ENCODE assay signal across 8 cellular contexts in the genomic region with DNA sequence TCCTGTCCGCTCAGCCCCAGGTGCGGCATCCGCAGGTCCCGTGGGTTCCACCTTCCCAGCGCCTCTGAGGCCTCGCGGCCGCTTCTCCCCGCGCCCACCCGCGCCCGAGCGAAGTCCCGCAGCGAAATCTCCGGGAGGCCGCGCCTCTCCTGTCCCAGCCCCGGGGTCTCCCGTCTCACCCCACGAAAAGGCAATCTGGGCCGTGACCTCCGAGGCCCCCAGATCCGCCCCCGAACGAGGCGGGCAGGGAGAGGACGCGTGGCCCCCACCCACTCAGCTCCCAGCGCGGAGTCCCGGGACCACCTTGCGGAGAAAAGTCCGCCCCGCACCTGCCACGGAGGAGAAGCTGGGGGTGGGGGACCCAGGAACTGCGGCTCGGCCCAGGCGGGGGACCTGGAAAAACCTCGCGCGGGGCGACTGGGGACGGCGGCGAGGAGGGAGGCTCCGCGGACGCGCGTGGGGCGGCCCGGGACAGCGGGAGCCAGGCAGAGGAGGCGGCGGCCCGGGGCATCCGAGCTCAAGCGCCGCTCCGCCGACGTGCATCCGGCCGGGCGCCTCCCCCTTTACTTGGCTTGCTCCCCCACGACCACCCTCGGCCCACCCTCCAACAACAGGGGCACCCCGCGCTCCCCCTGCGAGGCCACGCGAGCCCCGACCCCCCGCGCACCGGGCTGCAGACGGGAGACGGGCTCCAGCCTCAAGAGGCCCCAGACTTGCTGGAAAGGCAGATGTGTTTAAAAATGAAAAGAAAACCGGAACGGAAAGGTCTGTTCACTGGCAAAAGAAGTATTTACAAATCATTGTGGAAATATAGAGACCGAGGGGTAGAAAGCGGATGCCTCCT. TPM values are rescaled to one million over a fixed set of nuclear protein-coding genes. Genes with fewer than 3 reads are reported as not detected.
DNase-seq lines count a peak whose midpoint lies in the region; ATAC-seq and TF ChIP-seq lines count a peak whose summit lies in the region.

No MANE protein-coding gene starts in this region.

- TF ChIP-seq POLR2A in suprapubic skin (IDR thresholded peaks at IDR 0.05): no peak

- no peak for TF ChIP-seq CTCF in left lung (IDR thresholded peaks at IDR 0.05)
- no peak for TF ChIP-seq CTCF in suprapubic skin (IDR thresholded peaks at IDR 0.05)

- no peak overlapping the region for H3K27ac Mint-ChIP-seq in activated CD4-positive, alpha-beta memory T cell treated with anti-CD3 and anti-CD28 coated beads, Interleukin-2, amount 10 ng/mL, durations not matched to agents 7 days and 5 days
- no peak overlapping the region for H3K27ac Mint-ChIP-seq in activated CD4-positive, alpha-beta memory T cell treated with anti-CD3 and anti-CD28 coated beads for 36 hours

- H3K36me3 Mint-ChIP-seq in activated CD4-positive, alpha-beta memory T cell treated with anti-CD3 and anti-CD28 coated beads, Interleukin-2, amount 10 ng/mL, durations not matched to agents 7 days and 5 days (ENCODE audit: low read depth): no peaks in the 10 kb centered on the region
- no peaks in the 10 kb centered on the region for H3K36me3 Mint-ChIP-seq in activated CD4-positive, alpha-beta memory T cell treated with anti-CD3 and anti-CD28 coated beads for 36 hours

- CTCF ChIA-PET in activated CD4-positive, alpha-beta memory T cell treated with anti-CD3 and anti-CD28 coated beads, Interleukin-2, amount 10 ng/mL, durations not matched to agents 7 days and 5 days (lab: Charles Lee): no interaction called here
- CTCF ChIA-PET in activated CD4-positive, alpha-beta memory T cell treated with anti-CD3 and anti-CD28 coated beads for 36 hours (lab: Charles Lee): no interaction called here

- H3K36me3 ChIP-seq in left lung (no peaks in the 10 kb centered on the region), suprapubic skin (no peaks in the 10 kb centered on the region)

- H3K27me3 ChIP-seq in left lung (peaks cover 0 to 20% of the 10 kb centered on the region in 2 donors), suprapubic skin (peaks cover 15% of the 10 kb centered on the region)

- H3K4me3 ChIP-seq in left lung (peak overlapping the region; percentile 39 to 45), suprapubic skin (peak overlapping the region; percentile 43)

- no peaks in the 10 kb centered on the region for H3K9me3 ChIP-seq in left lung
- H3K9me3 ChIP-seq in suprapubic skin: no peaks in the 10 kb centered on the region

- DNase-seq in activated CD4-positive, alpha-beta memory T cell treated with anti-CD3 and anti-CD28 coated beads, Interleukin-2, amount 10 ng/mL, durations not matched to agents 7 days and 5 days: no peak
- DNase-seq in activated CD4-positive, alpha-beta memory T cell treated with anti-CD3 and anti-CD28 coated beads for 36 hours: no peak
- DNase-seq in astrocyte of the hippocampus (ENCODE audit: low read depth, low spot score): peak; percentile 27
- DNase-seq in left lung: peak in 1 of 2 donors; percentile 76
- no peak for DNase-seq in suprapubic skin (ENCODE audit: low spot score in 2 of 2)
- DNase-seq in epidermal melanocyte (ENCODE audit: insufficient read length, low spot score): no peak

- H3K27me3 Mint-ChIP-seq in activated CD4-positive, alpha-beta memory T cell treated with anti-CD3 and anti-CD28 coated beads, Interleukin-2, amount 10 ng/mL, durations not matched to agents 7 days and 5 days: peaks cover 56% of the 10 kb centered on the region
- peaks cover 24% of the 10 kb centered on the region for H3K27me3 Mint-ChIP-seq in activated CD4-positive, alpha-beta memory T cell treated with anti-CD3 and anti-CD28 coated beads for 36 hours

- 29% methylated on average over 67 of the region's 84 CpGs for WGBS in suprapubic skin

- H3K9me3 Mint-ChIP-seq in activated CD4-positive, alpha-beta memory T cell treated with anti-CD3 and anti-CD28 coated beads, Interleukin-2, amount 10 ng/mL, durations not matched to agents 7 days and 5 days: no peaks in the 10 kb centered on the region
- H3K9me3 Mint-ChIP-seq in activated CD4-positive, alpha-beta memory T cell treated with anti-CD3 and anti-CD28 coated beads for 36 hours: no peaks in the 10 kb centered on the region

- no peak for TF ChIP-seq EP300 in suprapubic skin (IDR thresholded peaks at IDR 0.05)

- intact Hi-C loops in activated CD4-positive, alpha-beta memory T cell treated with anti-CD3 and anti-CD28 coated beads for 36 hours (cut with micrococcal nuclease): no loop called here
- intact Hi-C loops in left lung (cut with DNase I): no loop called here

- ATAC-seq in left lung (peak; percentile 37), GM19467 (IDR thresholded peaks at IDR 0.05; ENCODE audit: unreplicated experiment) (no peak), HG03342 (IDR thresholded peaks at IDR 0.05; ENCODE audit: unreplicated experiment) (no peak)

- H3K4me1 ChIP-seq in left lung (peaks cover 3 to 12% of the 10 kb centered on the region in 2 donors), suprapubic skin (peaks cover 7% of the 10 kb centered on the region)

- POLR2A ChIA-PET in activated CD4-positive, alpha-beta memory T cell treated with anti-CD3 and anti-CD28 coated beads, Interleukin-2, amount 10 ng/mL, durations not matched to agents 7 days and 5 days (lab: Charles Lee): no interaction called here
- POLR2A ChIA-PET in activated CD4-positive, alpha-beta memory T cell treated with anti-CD3 and anti-CD28 coated beads for 36 hours (lab: Charles Lee): no interaction called here

- peak overlapping the region; percentile 43 for H3K4me3 Mint-ChIP-seq in activated CD4-positive, alpha-beta memory T cell treated with anti-CD3 and anti-CD28 coated beads, Interleukin-2, amount 10 ng/mL, durations not matched to agents 7 days and 5 days
- H3K4me3 Mint-ChIP-seq in activated CD4-positive, alpha-beta memory T cell treated with anti-CD3 and anti-CD28 coated beads for 36 hours: no peak overlapping the region

- peaks cover 15% of the 10 kb centered on the region for H3K4me1 Mint-ChIP-seq in activated CD4-positive, alpha-beta memory T cell treated with anti-CD3 and anti-CD28 coated beads, Interleukin-2, amount 10 ng/mL, durations not matched to agents 7 days and 5 days
- H3K4me1 Mint-ChIP-seq in activated CD4-positive, alpha-beta memory T cell treated with anti-CD3 and anti-CD28 coated beads for 36 hours (ENCODE audit: low read depth): peaks cover 8% of the 10 kb centered on the region

- H3K27ac ChIP-seq in left lung: no peak overlapping the region
- no peak overlapping the region for H3K27ac ChIP-seq in suprapubic skin

RNA-seq across cellular contexts. Expression of gene RNF32, which starts 33.0 kb away (rescaled TPM):
- total RNA-seq in activated CD4-positive, alpha-beta memory T cell treated with anti-CD3 and anti-CD28 coated beads, Interleukin-2, amount 10 ng/mL, durations not matched to agents 7 days and 5 days: 1 to 10 TPM; 3.4 to 4.1 TPM
- 1 to 10 TPM; 1.4 to 2.6 TPM for total RNA-seq in activated CD4-positive, alpha-beta memory T cell treated with anti-CD3 and anti-CD28 coated beads for 36 hours
- 1 to 10 TPM in 1 of 2 donors, under 1 TPM in 1; 0.85 to 2.0 TPM for total RNA-seq in left lung
- under 1 TPM in 2 of 4 donors, not detected in 2; 0.29 to 0.32 TPM for total RNA-seq in suprapubic skin
